ENCODE assay signal across 13 cellular contexts in genomic region chr1:153515504-153516394, GRCh38. TPM values are rescaled to one million over a fixed set of nuclear protein-coding genes. Genes with fewer than 3 reads are reported as not detected.
DNase-seq lines count a peak whose midpoint lies in the region; ATAC-seq and TF ChIP-seq lines count a peak whose summit lies in the region.
"Had no signal": no experiment of that assay in that cellular context is flagged by ENCODE, and none has a peak within 500 bp of the region (broad histone marks: within the 10 kb centered on the region; RNA-seq: fewer than 3 reads in every experiment).

No MANE protein-coding gene starts in this region.

- H3K4me1 ChIP-seq in NT2/D1 (ENCODE audit: insufficient read depth, insufficient read length), result peaks cover 13% of the 10 kb centered on the region
- H3K4me1 ChIP-seq in heart right ventricle, result peaks cover 0 to 36% (median 4%) of the 10 kb centered on the region in 9 donors
- peaks cover 14 to 25% (median 19%) of the 10 kb centered on the region in 4 donors for H3K4me1 ChIP-seq in upper lobe of left lung

- H3K27me3 ChIP-seq in NT2/D1 (ENCODE audit: insufficient read depth, insufficient read length) (peaks cover 23% of the 10 kb centered on the region), heart right ventricle (no peaks in the 10 kb centered on the region), upper lobe of left lung (no peaks in the 10 kb centered on the region)

- H3K27ac ChIP-seq in heart right ventricle (peak overlapping the region in 1 of 10 donors; percentile 34), upper lobe of left lung (peak overlapping the region; percentile 9 to 84 (median 56))
- H3K27ac ChIP-seq: SK-N-MC had no signal

- ATAC-seq in heart right ventricle, result peak in 6 of 8 donors; percentile 32 to 69 (median 44)
- peak; percentile 59 to 88 for ATAC-seq in upper lobe of left lung (ENCODE audit: low FRiP score in 2 of 2)
- ATAC-seq in GM18498 (IDR thresholded peaks at IDR 0.05; ENCODE audit: unreplicated experiment), result no peak
- ATAC-seq: CD8-positive, alpha-beta T cell had no signal

- TF ChIP-seq POLR2A in upper lobe of left lung (IDR thresholded peaks at IDR 0.05), result peak in 1 of 4 donors; percentile 51

- H3K9me3 ChIP-seq in NT2/D1 (ENCODE audit: insufficient read depth, low read length) (peaks cover 1% of the 10 kb centered on the region; the same call in 1 of the 2 replicates), heart right ventricle (no peaks in the 10 kb centered on the region), upper lobe of left lung (no peaks in the 10 kb centered on the region)

- peak; percentile 17 for DNase-seq in activated effector memory CD4-positive, alpha-beta T cell treated with anti-CD3 and anti-CD28 coated beads, Interleukin-2, amount 50 U/mL, for 16 hours
- no peak for DNase-seq in activated effector memory CD4-positive, alpha-beta T cell treated with Interleukin-2 at 50 U/mL for 16 hours
- DNase-seq in NT2/D1 (ENCODE audit: low read depth, low spot score) (no peak), heart right ventricle (no peak), upper lobe of left lung (peak in 1 of 2 donors; percentile 89), AG08395 (ENCODE audit: low spot score) (no peak), H4 (ENCODE audit: low spot score) (no peak)
- DNase-seq: activated naive CD8-positive, alpha-beta T cell treated with anti-CD3 and anti-CD28 coated beads for 36 hours; CD8-positive, alpha-beta T cell had no signal

- H3K9ac ChIP-seq in NT2/D1 (ENCODE audit: insufficient read length, low read depth), result peak overlapping the region; percentile 22

- TF ChIP-seq CTCF in heart right ventricle (IDR thresholded peaks at IDR 0.05) (no peak), upper lobe of left lung (IDR thresholded peaks at IDR 0.05) (no peak)

- 53 to 56% methylated on average over 8 of the region's 8 CpGs for WGBS in heart right ventricle, 2 donors
- WGBS in upper lobe of left lung, 2 donors, result 46 to 52% methylated on average over 6 to 8 of the region's 8 CpGs

- H3K36me3 ChIP-seq in NT2/D1 (ENCODE audit: insufficient read depth, insufficient read length, low read length) (no peaks in the 10 kb centered on the region), heart right ventricle (no peaks in the 10 kb centered on the region), upper lobe of left lung (no peaks in the 10 kb centered on the region)

- TF ChIP-seq EP300 in upper lobe of left lung (IDR thresholded peaks at IDR 0.05), result no peak

- intact Hi-C loops in heart right ventricle (cut with DNase I), result loop anchor here in 3 of 10 donors (10.0 kb wide), 2 partner anchors 49 to 229 kb away; partner anchors contain the start of gene S100A2 (in 1 of the 3)

- no peak overlapping the region for H3K4me3 ChIP-seq in NT2/D1 (ENCODE audit: insufficient read length, low read depth)
- no peak overlapping the region for H3K4me3 ChIP-seq in heart right ventricle
- no peak overlapping the region for H3K4me3 ChIP-seq in upper lobe of left lung
- H3K4me3 ChIP-seq: SK-N-MC had no signal

RNA-seq across cellular contexts. Expression of gene S100A6, which starts 20.0 kb away (rescaled TPM):
- total RNA-seq in heart right ventricle (100 to 1,000 TPM; 237 to 385 (median 294) TPM), upper lobe of left lung (1,000 to 10,000 TPM in 3 of 6 donors, 100 to 1,000 TPM in 3; 399 to 1,595 (median 925) TPM)
- 1,000 to 10,000 TPM in 1 of 2 donors, 100 to 1,000 TPM in 1; 630 to 2,261 TPM for polyA plus RNA-seq in heart right ventricle
- 469 and 852 TPM in 2 replicates for total RNA-seq in H4 (2014; rRNA removed; shearing (Covaris generic))

RNA-seq across cellular contexts. Expression of gene S100A5, which starts 25.0 kb away (rescaled TPM):
- total RNA-seq in heart right ventricle (not detected), upper lobe of left lung (not detected)
- polyA plus RNA-seq in heart right ventricle, result not detected
- total RNA-seq in H4 (2014; rRNA removed; shearing (Covaris generic)), result not detected in 2 replicates
- total RNA-seq: CD8-positive, alpha-beta T cell; fibroblast of villous mesenchyme; osteoblast had no signal

RNA-seq across cellular contexts. Expression of gene S100A4, which starts 29.9 kb away (rescaled TPM):
- total RNA-seq in heart right ventricle (100 to 1,000 TPM in 2 of 10 donors, 10 to 100 TPM in 8; 29.4 to 166 (median 68.1) TPM), upper lobe of left lung (100 to 1,000 TPM; 234 to 983 (median 633) TPM)
- 100 to 1,000 TPM; 196 to 755 TPM for polyA plus RNA-seq in heart right ventricle
- 33.4 and 36.2 TPM in 2 replicates for total RNA-seq in H4 (2014; rRNA removed; shearing (Covaris generic))

RNA-seq across cellular contexts. Expression of gene S100A3, which starts 33.3 kb away (rescaled TPM):
- total RNA-seq in heart right ventricle (1 to 10 TPM in 3 of 10 donors, under 1 TPM in 1, not detected in 6; 0.30 to 2.9 (median 1.9) TPM), upper lobe of left lung (1 to 10 TPM in 5 of 6 donors, not detected in 1; 2.0 to 4.4 (median 2.1) TPM)
- 1 to 10 TPM; 2.4 to 6.3 TPM for polyA plus RNA-seq in heart right ventricle
- 5.2 and 5.3 TPM in 2 replicates for total RNA-seq in H4 (2014; rRNA removed; shearing (Covaris generic))
- total RNA-seq: activated naive CD8-positive, alpha-beta T cell treated with anti-CD3 and anti-CD28 coated beads for 36 hours; CD8-positive, alpha-beta T cell had no signal

RNA-seq across cellular contexts. Expression of gene S100A2, which starts 49.9 kb away (rescaled TPM):
- total RNA-seq in heart right ventricle (1 to 10 TPM in 9 of 10 donors, not detected in 1; 1.2 to 4.5 (median 3.1) TPM), upper lobe of left lung (10 to 100 TPM in 2 of 6 donors, 1 to 10 TPM in 3, not detected in 1; 2.0 to 12.0 (median 7.9) TPM)
- 1 to 10 TPM; 2.2 to 7.4 TPM for polyA plus RNA-seq in heart right ventricle
- total RNA-seq in H4 (2014; rRNA removed; shearing (Covaris generic)), result 17.8 and 33.2 TPM in 2 replicates
- total RNA-seq: CD8-positive, alpha-beta T cell had no signal
